ENCODE assay signal across 1 cellular context in the genomic region with DNA sequence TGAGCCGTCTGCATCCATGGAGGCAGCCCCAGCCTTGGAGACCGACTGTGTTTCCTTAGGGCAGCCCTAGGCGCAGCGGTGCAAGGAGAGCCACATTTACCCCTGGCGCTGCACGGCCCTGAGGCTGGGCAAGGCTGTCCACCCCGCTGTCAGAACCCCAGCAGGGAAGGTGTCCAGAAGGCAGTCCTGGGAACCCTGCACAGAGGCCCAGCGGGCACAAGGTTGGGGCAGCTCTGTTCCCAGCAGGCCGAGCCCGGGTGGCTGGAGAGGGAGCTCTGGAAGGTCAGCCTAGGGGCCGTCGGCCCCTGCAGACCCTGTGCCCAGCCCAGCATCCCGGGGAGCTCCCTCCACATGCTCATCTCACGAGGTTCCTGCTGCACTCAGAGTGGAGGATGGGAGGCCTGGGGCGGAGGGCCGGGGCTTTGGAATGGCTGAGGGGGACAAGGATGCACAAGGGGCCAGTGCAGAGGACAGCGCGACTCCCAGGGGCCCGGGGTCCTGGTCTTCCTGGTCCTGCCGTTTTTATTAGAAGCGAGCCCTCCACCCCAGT.
TF ChIP-seq lines count a peak whose summit lies in the region.

No MANE protein-coding gene starts in this region.

TF ChIP-seq in IMR-90, 13 proteins besides CTCF, POLR2A, EP300 and RAD21 (continued from another document):
- TF ChIP-seq, protein P1, sequence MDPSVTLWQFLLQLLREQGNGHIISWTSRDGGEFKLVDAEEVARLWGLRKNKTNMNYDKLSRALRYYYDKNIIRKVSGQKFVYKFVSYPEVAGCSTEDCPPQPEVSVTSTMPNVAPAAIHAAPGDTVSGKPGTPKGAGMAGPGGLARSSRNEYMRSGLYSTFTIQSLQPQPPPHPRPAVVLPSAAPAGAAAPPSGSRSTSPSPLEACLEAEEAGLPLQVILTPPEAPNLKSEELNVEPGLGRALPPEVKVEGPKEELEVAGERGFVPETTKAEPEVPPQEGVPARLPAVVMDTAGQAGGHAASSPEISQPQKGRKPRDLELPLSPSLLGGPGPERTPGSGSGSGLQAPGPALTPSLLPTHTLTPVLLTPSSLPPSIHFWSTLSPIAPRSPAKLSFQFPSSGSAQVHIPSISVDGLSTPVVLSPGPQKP (IDR thresholded peaks at IDR 0.05; ENCODE audit: borderline replicate concordance, low read depth, low read length) = no peak
- TF ChIP-seq FOS (IDR thresholded peaks at IDR 0.05; ENCODE audit: low read depth, low read length) = no peak
- TF ChIP-seq BHLHE40 (IDR thresholded peaks at IDR 0.05; ENCODE audit: low read depth, low read length) = no peak
- no peak for TF ChIP-seq CEBPB (IDR thresholded peaks at IDR 0.05; ENCODE audit: low read depth, low read length)
- no peak for TF ChIP-seq SMC3 (IDR thresholded peaks at IDR 0.05; ENCODE audit: low read depth, low read length)
- TF ChIP-seq CHD1 (IDR thresholded peaks at IDR 0.05; ENCODE audit: low read depth, low read length) = no peak
- TF ChIP-seq RCOR1 (IDR thresholded peaks at IDR 0.05; ENCODE audit: insufficient replicate concordance, low read length) = no peak
- no peak for TF ChIP-seq MXI1 (IDR thresholded peaks at IDR 0.05; ENCODE audit: borderline replicate concordance, low read depth, low read length)
- TF ChIP-seq MAFK (IDR thresholded peaks at IDR 0.05; ENCODE audit: low read depth, low read length) = no peak
- no peak for TF ChIP-seq RFX5 (IDR thresholded peaks at IDR 0.05; ENCODE audit: low read depth, low read length)
- TF ChIP-seq, protein P2, sequence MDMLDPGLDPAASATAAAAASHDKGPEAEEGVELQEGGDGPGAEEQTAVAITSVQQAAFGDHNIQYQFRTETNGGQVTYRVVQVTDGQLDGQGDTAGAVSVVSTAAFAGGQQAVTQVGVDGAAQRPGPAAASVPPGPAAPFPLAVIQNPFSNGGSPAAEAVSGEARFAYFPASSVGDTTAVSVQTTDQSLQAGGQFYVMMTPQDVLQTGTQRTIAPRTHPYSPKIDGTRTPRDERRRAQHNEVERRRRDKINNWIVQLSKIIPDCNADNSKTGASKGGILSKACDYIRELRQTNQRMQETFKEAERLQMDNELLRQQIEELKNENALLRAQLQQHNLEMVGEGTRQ (IDR thresholded peaks at IDR 0.05; ENCODE audit: low read depth, low read length) = no peak
- TF ChIP-seq NFE2L2 (IDR thresholded peaks at IDR 0.05; ENCODE audit: low read depth, low read length) = no peak
